Comparison of ENCODE assay signal across 14 cellular contexts in genomic region chr12:110080410-110080809, GRCh38. TPM values are rescaled to one million over a fixed set of nuclear protein-coding genes. Genes with fewer than 3 reads are reported as not detected.
A peak's percentile ranks its signal among the peaks of the same experiment; 100 is the strongest.
DNase-seq lines count a peak whose midpoint lies in the region; ATAC-seq, FAIRE-seq and TF ChIP-seq lines count a peak whose summit lies in the region.
"Had no signal": no experiment of that assay in that cellular context is flagged by ENCODE, and none has a peak within 500 bp of the region (broad histone marks: within the 10 kb centered on the region; RNA-seq: fewer than 3 reads in every experiment).

No MANE protein-coding gene starts in this region.

- H3K9me3 ChIP-seq in naive thymus-derived CD4-positive, alpha-beta T cell (ENCODE audit: control insufficient read depth in 2 of 3, low read length in 3 of 3) = no peaks in the 10 kb centered on the region
- H3K9me3 ChIP-seq: adrenal gland, thoracic aorta had no signal

- no peaks in the 10 kb centered on the region for H3K36me3 ChIP-seq in naive thymus-derived CD4-positive, alpha-beta T cell (ENCODE audit: control insufficient read depth in 2 of 3, insufficient read depth in 3 of 3, low read length in 3 of 3)
- H3K36me3 ChIP-seq: adrenal gland, thoracic aorta had no signal

- ATAC-seq in naive thymus-derived CD4-positive, alpha-beta T cell = no peak
- ATAC-seq in GM19452 (IDR thresholded peaks at IDR 0.05; ENCODE audit: unreplicated experiment) (no peak), left ventricle myocardium superior (no peak)

- no peak for TF ChIP-seq CTCF in CD14-positive monocyte (IDR thresholded peaks at IDR 0.05)

- no peak for TF ChIP-seq POLR2A in GM12891 (IDR thresholded peaks at IDR 0.05; ENCODE audit: low read depth, low read length)

- DNase-seq in CD14-positive monocyte (ENCODE audit: low spot score) (no peak), GM12891 (ENCODE audit: insufficient read length, low spot score) (no peak), left ventricle myocardium superior (no peak), superior temporal gyrus (ENCODE audit: extremely low spot score) (no peak), NCI-H2029 (lab: John Stamatoyannopoulos, UW) (no peak)
- DNase-seq in naive thymus-derived CD4-positive, alpha-beta T cell = no peak
- DNase-seq: EL, NCI-H1694, NCI-H510A treated with DMSO at 0.1 percent for 48 hours had no signal

- H3K36me3 Mint-ChIP-seq in CD14-positive monocyte = no peaks in the 10 kb centered on the region
- H3K36me3 Mint-ChIP-seq in activated naive CD8-positive, alpha-beta T cell = peaks cover 3% of the 10 kb centered on the region
- H3K36me3 Mint-ChIP-seq in naive thymus-derived CD4-positive, alpha-beta T cell = peaks cover 0 to 13% (median 0%) of the 10 kb centered on the region in 5 donors

- peaks cover 9 to 21% of the 10 kb centered on the region in 2 donors for H3K4me1 ChIP-seq in naive thymus-derived CD4-positive, alpha-beta T cell (ENCODE audit: control insufficient read depth in 2 of 2, insufficient read depth in 2 of 2, low read length in 2 of 2)

- H3K4me1 Mint-ChIP-seq in CD14-positive monocyte = peaks cover 11% of the 10 kb centered on the region
- peaks cover 33% of the 10 kb centered on the region for H3K4me1 Mint-ChIP-seq in activated naive CD8-positive, alpha-beta T cell (ENCODE audit: low read depth)
- peaks cover 13 to 45% (median 22%) of the 10 kb centered on the region in 7 donors for H3K4me1 Mint-ChIP-seq in naive thymus-derived CD4-positive, alpha-beta T cell

- H3K27me3 Mint-ChIP-seq in CD14-positive monocyte (ENCODE audit: low read depth in 3 of 3) = peaks cover 0 to 9% (median 4%) of the 10 kb centered on the region in 3 donors
- H3K27me3 Mint-ChIP-seq in activated naive CD8-positive, alpha-beta T cell = no peaks in the 10 kb centered on the region
- H3K27me3 Mint-ChIP-seq in naive thymus-derived CD4-positive, alpha-beta T cell = peaks cover 0 to 8% (median 0%) of the 10 kb centered on the region in 5 donors

- peak; percentile 41 for FAIRE-seq in GM12891 (lab: Jason Lieb, UNC)

- intact Hi-C loops in CD14-positive monocyte (cut with micrococcal nuclease) (no loop called here), left ventricle myocardium superior (cut with micrococcal nuclease) (no loop called here)
- intact Hi-C loops in naive thymus-derived CD4-positive, alpha-beta T cell (cut with micrococcal nuclease) = no loop called here

- H3K27ac Mint-ChIP-seq in CD14-positive monocyte = peak overlapping the region in 6 of 7 donors; percentile 33 to 98 (median 46)
- H3K27ac Mint-ChIP-seq in activated naive CD8-positive, alpha-beta T cell = peak overlapping the region; percentile 100
- peak overlapping the region; percentile 0 to 99 (median 90) for H3K27ac Mint-ChIP-seq in naive thymus-derived CD4-positive, alpha-beta T cell

- CTCF ChIA-PET in naive thymus-derived CD4-positive, alpha-beta T cell (lab: Charles Lee) = interaction anchor here (0.6 kb wide), 1 partner anchor 74 kb away, joined by 4 read pairs; no protein-coding TSS in a partner anchor

- no peaks in the 10 kb centered on the region for H3K27me3 ChIP-seq in naive thymus-derived CD4-positive, alpha-beta T cell (ENCODE audit: control insufficient read depth in 2 of 2, insufficient read depth in 2 of 2, low read length in 2 of 2)
- H3K27me3 ChIP-seq: adrenal gland had no signal

- peaks cover 0 to 5% (median 0%) of the 10 kb centered on the region in 7 donors for H3K9me3 Mint-ChIP-seq in CD14-positive monocyte
- peaks cover 4% of the 10 kb centered on the region for H3K9me3 Mint-ChIP-seq in activated naive CD8-positive, alpha-beta T cell (ENCODE audit: low read depth)
- peaks cover 0 to 6% (median 2%) of the 10 kb centered on the region in 11 donors for H3K9me3 Mint-ChIP-seq in naive thymus-derived CD4-positive, alpha-beta T cell

- no peak overlapping the region for H3K27ac ChIP-seq in naive thymus-derived CD4-positive, alpha-beta T cell (ENCODE audit: low read depth, low read length)
- H3K27ac ChIP-seq: C4-2B, thoracic aorta had no signal

- peak overlapping the region in 1 of 2 donors; percentile 82 for H3K4me3 Mint-ChIP-seq in CD14-positive monocyte
- H3K4me3 Mint-ChIP-seq in activated naive CD8-positive, alpha-beta T cell = peak overlapping the region; percentile 10
- H3K4me3 Mint-ChIP-seq in naive thymus-derived CD4-positive, alpha-beta T cell = peak overlapping the region; percentile 20 to 86 (median 60)

- H3K4me3 ChIP-seq in naive thymus-derived CD4-positive, alpha-beta T cell (ENCODE audit: low read length) = peak overlapping the region; percentile 42

- POLR2A ChIA-PET in naive thymus-derived CD4-positive, alpha-beta T cell (lab: Charles Lee) = interaction anchor here (0.8 to 1.3 kb wide), 3 partner anchors 45 to 390 kb away, joined by 3 to 4 read pairs (median 3); partner anchors contain the start of gene ARPC3

TF ChIP-seq in GM12891, 5 proteins besides CTCF, POLR2A, EP300 and RAD21:
- TF ChIP-seq SPI1 (IDR thresholded peaks at IDR 0.05; ENCODE audit: low read depth, low read length) (no peak), TAF1 (IDR thresholded peaks at IDR 0.05; ENCODE audit: low read depth, low read length) (no peak), POLR2AphosphoS5 (IDR thresholded peaks at IDR 0.05; ENCODE audit: low read depth, low read length) (no peak), PAX5 (IDR thresholded peaks at IDR 0.05; ENCODE audit: insufficient read depth, low read length, severe bottlenecking) (no peak), POU2F2 (IDR thresholded peaks at IDR 0.05; ENCODE audit: low read depth, low read length) (no peak)

RNA-seq across cellular contexts. Expression of gene C12orf76, which starts 32.1 kb away (rescaled TPM):
- polyA plus RNA-seq in CD14-positive monocyte = 10 to 100 TPM in 1 of 2 donors, 1 to 10 TPM in 1; 9.3 to 10.6 TPM
- polyA plus RNA-seq in GM12891 (2012; ENCODE audit: low read depth, missing spikeins) = 17.1 TPM
- total RNA-seq in naive thymus-derived CD4-positive, alpha-beta T cell = 10 to 100 TPM; 14.6 to 28.7 (median 27.8) TPM
- polyA plus RNA-seq in naive thymus-derived CD4-positive, alpha-beta T cell = 10 to 100 TPM; 14.3 to 21.0 TPM
- total RNA-seq in left ventricle myocardium superior = 5.7 TPM

RNA-seq across cellular contexts. Expression of gene IFT81, which starts 43.7 kb away (rescaled TPM):
- under 1 TPM; 0.47 to 0.97 TPM for polyA plus RNA-seq in CD14-positive monocyte
- polyA plus RNA-seq in GM12891 (2012; ENCODE audit: low read depth, missing spikeins) = 5.7 TPM
- 1 to 10 TPM in 4 of 5 experiments, under 1 TPM in 1; 0.66 to 1.3 (median 1.3) TPM for total RNA-seq in naive thymus-derived CD4-positive, alpha-beta T cell
- polyA plus RNA-seq in naive thymus-derived CD4-positive, alpha-beta T cell = under 1 TPM; 0.72 to 0.99 TPM
- 9.4 TPM for total RNA-seq in left ventricle myocardium superior

Comparison
In these comparisons a context has a peak if more than half of its experiments do, and no peak if none do; other contexts are left out.
1. H3K27ac Mint-ChIP-seq: peak in every context shown above with its lines; median percentile 100 in activated naive CD8-positive, alpha-beta T cell; 90 in naive thymus-derived CD4-positive, alpha-beta T cell; 46 in CD14-positive monocyte.